Comparison of ENCODE assay signal across 8 cellular contexts in genomic region chr6:167826230-167827061, GRCh38. TPM values are rescaled to one million over a fixed set of nuclear protein-coding genes. Genes with fewer than 3 reads are reported as not detected.
DNase-seq lines count a peak whose midpoint lies in the region; ATAC-seq lines count a peak whose summit lies in the region.

Gene AFDN, plus strand, starts transcription at chr6:167826911. Its CDS starts 222 bp downstream, at chr6:167827133.

- peaks cover 31% of the 10 kb centered on the region for H3K4me1 Mint-ChIP-seq in activated T-cell treated with anti-CD3 and anti-CD28 coated beads, Interleukin-2, amount 50 U/mL, for 24 hours (ENCODE audit: low read depth)

- H3K27me3 Mint-ChIP-seq in activated T-cell treated with anti-CD3 and anti-CD28 coated beads, Interleukin-2, amount 50 U/mL, for 24 hours, result peaks cover 79% of the 10 kb centered on the region

- H3K4me3 ChIP-seq in NT2/D1 (ENCODE audit: insufficient read length, low read depth), result peak within 1 kb of the TSS; percentile 87

- H3K36me3 ChIP-seq in NT2/D1 (ENCODE audit: insufficient read depth, insufficient read length, low read length), result peaks cover 3% of the 10 kb centered on the region

- DNase-seq in AG08395 (ENCODE audit: low spot score) (peak; percentile 82), NT2/D1 (ENCODE audit: low read depth, low spot score) (no peak), myocyte (ENCODE audit: low read depth) (peak; percentile 51)
- DNase-seq in activated T-cell treated with anti-CD3 and anti-CD28 coated beads, Interleukin-2, amount 50 U/mL, for 24 hours, result peak; percentile 74
- DNase-seq in stimulated activated naive CD4-positive, alpha-beta T cell treated with Interleukin-2 at 50 U/mL for 16 hours (lab: John Stamatoyannopoulos, UW), result peak; percentile 62

- peak within 1 kb of the TSS; percentile 64 for H3K27ac Mint-ChIP-seq in activated T-cell treated with anti-CD3 and anti-CD28 coated beads, Interleukin-2, amount 50 U/mL, for 24 hours

- H3K4me1 ChIP-seq in NT2/D1 (ENCODE audit: insufficient read depth, insufficient read length), result no peaks in the 10 kb centered on the region

- H3K27me3 ChIP-seq in NT2/D1 (ENCODE audit: insufficient read depth, insufficient read length), result no peaks in the 10 kb centered on the region

- H3K36me3 Mint-ChIP-seq in activated T-cell treated with anti-CD3 and anti-CD28 coated beads, Interleukin-2, amount 50 U/mL, for 24 hours (ENCODE audit: low read depth), result peaks cover 3% of the 10 kb centered on the region

- H3K9ac ChIP-seq in NT2/D1 (ENCODE audit: insufficient read length, low read depth), result peak within 1 kb of the TSS; percentile 87

- H3K4me3 Mint-ChIP-seq in activated T-cell treated with anti-CD3 and anti-CD28 coated beads, Interleukin-2, amount 50 U/mL, for 24 hours, result peak within 1 kb of the TSS; percentile 83

- ATAC-seq in GM18907 (IDR thresholded peaks at IDR 0.05; ENCODE audit: unreplicated experiment) (peak; percentile 75), HG03095 (IDR thresholded peaks at IDR 0.05; ENCODE audit: unreplicated experiment) (peak; percentile 67), esophagus mucosa (peak; percentile 85)

- no peaks in the 10 kb centered on the region for H3K9me3 Mint-ChIP-seq in activated T-cell treated with anti-CD3 and anti-CD28 coated beads, Interleukin-2, amount 50 U/mL, for 24 hours

- H3K9me3 ChIP-seq in NT2/D1 (ENCODE audit: insufficient read depth, low read length), result no peaks in the 10 kb centered on the region

RNA-seq across cellular contexts. Expression of gene AFDN, which starts in this region (rescaled TPM):
- total RNA-seq in esophagus mucosa (134 TPM), myocyte (28.4 and 32.0 TPM in 2 replicates)
- 13.1 TPM for polyA plus RNA-seq in myocyte (2012)
